In genomic region chr6:144094731-144095133, GRCh38 we compare ENCODE assay signal across 8 cellular contexts. TPM values are rescaled to one million over a fixed set of nuclear protein-coding genes. Genes with fewer than 3 reads are reported as not detected.
DNase-seq lines count a peak whose midpoint lies in the region; ATAC-seq, FAIRE-seq and TF ChIP-seq lines count a peak whose summit lies in the region.

No MANE protein-coding gene starts in this region.

- H3K9me3 ChIP-seq in BE2C (no peaks in the 10 kb centered on the region), left ventricle myocardium inferior (replicated peaks) (no peaks in the 10 kb centered on the region), small intestine (ENCODE audit: control insufficient read depth, low read depth) (no peaks in the 10 kb centered on the region)

- H3K36me3 ChIP-seq in BE2C (no peaks in the 10 kb centered on the region), left ventricle myocardium inferior (no peaks in the 10 kb centered on the region), small intestine (ENCODE audit: control insufficient read depth in 2 of 2, insufficient read depth in 2 of 2, low read length in 2 of 2) (no peaks in the 10 kb centered on the region)

- FAIRE-seq in small intestine (lab: Jason Lieb, UNC) (no peak), frontal cortex (lab: Jason Lieb, UNC) (no peak)

- ATAC-seq in GM21825 (IDR thresholded peaks at IDR 0.05; ENCODE audit: unreplicated experiment), result peak; percentile 0
- ATAC-seq in HG02623 (IDR thresholded peaks at IDR 0.05; ENCODE audit: unreplicated experiment), result no peak

- H3K27me3 ChIP-seq in BE2C (peaks cover 6% of the 10 kb centered on the region), left ventricle myocardium inferior (ENCODE audit: low read depth) (no peaks in the 10 kb centered on the region), small intestine (ENCODE audit: control insufficient read depth in 2 of 2, insufficient read depth in 2 of 2, low read length in 2 of 2) (no peaks in the 10 kb centered on the region)

- H3K27ac ChIP-seq in VCaP, result peak overlapping the region; percentile 74
- peak overlapping the region; percentile 87 for H3K27ac ChIP-seq in left ventricle myocardium inferior (replicated peaks)
- peak overlapping the region; percentile 87 to 95 for H3K27ac ChIP-seq in small intestine (ENCODE audit: low read depth in 1 of 2, low read length in 1 of 2)

- DNase-seq in BE2C, result no peak
- no peak for DNase-seq in left ventricle myocardium inferior
- DNase-seq in small intestine, result peak; percentile 13
- no peak for DNase-seq in central memory CD4-positive, alpha-beta T cell
- DNase-seq in frontal cortex (ENCODE audit: low spot score in 2 of 2), result no peak

- TF ChIP-seq CTCF in BE2C (IDR thresholded peaks at IDR 0.05; ENCODE audit: low read depth, low read length), result no peak
- no peak for TF ChIP-seq CTCF in VCaP (conservative IDR thresholded peaks at IDR 0.05)
- TF ChIP-seq CTCF in left ventricle myocardium inferior (IDR thresholded peaks at IDR 0.05; ENCODE audit: borderline replicate concordance), result no peak

- intact Hi-C loops in left ventricle myocardium inferior (cut with micrococcal nuclease), result no loop called here

- peak overlapping the region; percentile 99 for H3K4me3 ChIP-seq in BE2C (ENCODE audit: low read depth, low read length)
- peak overlapping the region; percentile 91 for H3K4me3 ChIP-seq in left ventricle myocardium inferior
- H3K4me3 ChIP-seq in small intestine (ENCODE audit: low read depth in 1 of 2, low read length in 2 of 2), result peak overlapping the region; percentile 65 to 69

- WGBS in small intestine, 3 donors, result 0 to 1% (median 1%) methylated on average over 19 of the region's 19 CpGs

- H3K4me1 ChIP-seq in BE2C (no peaks in the 10 kb centered on the region), left ventricle myocardium inferior (peaks cover 23% of the 10 kb centered on the region), small intestine (ENCODE audit: control insufficient read depth in 2 of 2, insufficient read depth in 1 of 2, low read depth in 1 of 2, low read length in 1 of 2) (peaks cover 3 to 9% of the 10 kb centered on the region in 2 donors)

RNA-seq across cellular contexts. Expression of gene SF3B5, which starts 0.6 kb away (rescaled TPM):
- 305 TPM for polyA plus RNA-seq in BE2C (2012; ENCODE audit: insufficient read depth, insufficient read length, low read depth)
- total RNA-seq in left ventricle myocardium inferior (131 TPM), frontal cortex (43.6 TPM)
- 100 to 1,000 TPM; 212 to 363 (median 281) TPM for polyA plus RNA-seq in small intestine

RNA-seq across cellular contexts. Expression of gene STX11, which starts 55.6 kb away (rescaled TPM):
- not detected for polyA plus RNA-seq in BE2C (2012; ENCODE audit: insufficient read depth, insufficient read length, low read depth)
- total RNA-seq in left ventricle myocardium inferior, result 6.8 TPM
- polyA plus RNA-seq in small intestine, result 1 to 10 TPM in 2 of 3 donors, not detected in 1; 3.2 to 4.4 TPM
- total RNA-seq in frontal cortex, result under 0.01 TPM
